11 cellular contexts compared by ENCODE assay signal in genomic region chr2:169208026-169208425, GRCh38.
"Had no signal": no experiment of that assay in that cellular context is flagged by ENCODE, and none has a peak within 500 bp of the region (broad histone marks: within the 10 kb centered on the region; RNA-seq: fewer than 3 reads in every experiment).

No MANE protein-coding gene starts in this region.

- FAIRE-seq: H1, H54 had no signal

- H3K4me3 ChIP-seq: GM23248, GM23338, HAP-1 had no signal

- ATAC-seq: GM23338, HCT116 had no signal

- H3K36me3 ChIP-seq: HAP-1 had no signal

- H2AFZ ChIP-seq: GM23248, GM23338 had no signal

- H3K27ac ChIP-seq: GM23248 had no signal

- H3K4me1 ChIP-seq: HAP-1 had no signal

- H3K9ac ChIP-seq: GM23248 had no signal

- DNase-seq: GM23248, GOT3, H7, H9, HCEC 1CT, HFFc6 had no signal

- H3K4me2 ChIP-seq: GM23338 had no signal

- H3K9me3 ChIP-seq: HAP-1 had no signal
